In genomic region chr9:32589083-32589713, GRCh38 we compare ENCODE assay signal across 8 cellular contexts. TPM values are rescaled to one million over a fixed set of nuclear protein-coding genes. Genes with fewer than 3 reads are reported as not detected.
A peak's percentile ranks its signal among the peaks of the same experiment; 100 is the strongest.
DNase-seq lines count a peak whose midpoint lies in the region; ATAC-seq, FAIRE-seq and TF ChIP-seq lines count a peak whose summit lies in the region.

No MANE protein-coding gene starts in this region.

- H3K27ac ChIP-seq in RWPE2 (ENCODE audit: poor library complexity, severe bottlenecking), result no peak overlapping the region

- no peaks in the 10 kb centered on the region for H3K9me3 ChIP-seq in RWPE2 (ENCODE audit: severe bottlenecking)

- DNase-seq in AG08396 (ENCODE audit: low spot score) (peak; percentile 50), GM18507 (ENCODE audit: extremely low spot score, insufficient read length, low read depth) (no peak), HuH-7 (ENCODE audit: low spot score) (peak; percentile 39), RWPE2 (ENCODE audit: low spot score) (no peak), fibroblast of the aortic adventitia (ENCODE audit: low read depth) (peak; percentile 75), smooth muscle cell of the brain vasculature (ENCODE audit: low read depth, low spot score) (peak; percentile 12), lower leg skin (ENCODE audit: low spot score in 2 of 2) (no peak)

- H3K27me3 ChIP-seq in RWPE2 (ENCODE audit: insufficient read depth, poor library complexity, severe bottlenecking), result no peaks in the 10 kb centered on the region

- TF ChIP-seq POLR2A in lower leg skin (IDR thresholded peaks at IDR 0.05), result no peak

- ATAC-seq in RWPE2 (ENCODE audit: low read depth) (peak; percentile 73; the same call in 2 of the 3 replicates), HG03460 (IDR thresholded peaks at IDR 0.05; ENCODE audit: unreplicated experiment) (no peak)

- no peak overlapping the region for H3K4me3 ChIP-seq in RWPE2 (ENCODE audit: severe bottlenecking)
- H3K4me3 ChIP-seq in fibroblast of the aortic adventitia (ENCODE audit: low read depth, low read length), result no peak overlapping the region
- H3K4me3 ChIP-seq in lower leg skin (ENCODE audit: low read depth, poor library complexity, severe bottlenecking), result no peak overlapping the region

- no peaks in the 10 kb centered on the region for H3K36me3 ChIP-seq in RWPE2 (ENCODE audit: low read depth)

- peak; percentile 80 for TF ChIP-seq CTCF in RWPE2 (IDR thresholded peaks at IDR 0.05; ENCODE audit: poor library complexity, severe bottlenecking)
- peak; percentile 70 for TF ChIP-seq CTCF in fibroblast of the aortic adventitia (IDR thresholded peaks at IDR 0.05; ENCODE audit: insufficient read depth, low read length)
- TF ChIP-seq CTCF in lower leg skin (IDR thresholded peaks at IDR 0.05), result no peak

- H3K4me1 ChIP-seq in RWPE2 (ENCODE audit: insufficient read depth, poor library complexity, severe bottlenecking), result peaks cover 11% of the 10 kb centered on the region

- peak; percentile 79 for FAIRE-seq in GM18507 (lab: Jason Lieb, UNC)

- intact Hi-C loops in lower leg skin (cut with DNase I; ENCODE audit: low total_unique reads), result loop anchor here (5.0 kb wide), 1 partner anchor 378 kb away; no protein-coding TSS in a partner anchor

- WGBS in lower leg skin, 2 donors, result 50 to 57% methylated on average over 6 of the region's 6 CpGs

RNA-seq across cellular contexts. Expression of gene NDUFB6, which starts 16.2 kb away (rescaled TPM):
- total RNA-seq in fibroblast of the aortic adventitia (ENCODE audit: low replicate concordance), result 39.2 and 63.0 TPM in 2 replicates
- 10 to 100 TPM; 24.5 to 34.5 (median 26.4) TPM for total RNA-seq in lower leg skin

RNA-seq across cellular contexts. Expression of gene TOPORS, which starts 36.8 kb away (rescaled TPM):
- 19.7 and 40.6 TPM in 2 replicates for total RNA-seq in fibroblast of the aortic adventitia (ENCODE audit: low replicate concordance)
- 10 to 100 TPM; 18.1 to 21.5 (median 18.3) TPM for total RNA-seq in lower leg skin

RNA-seq across cellular contexts. Expression of gene SMIM27, which starts 37.1 kb away (rescaled TPM):
- total RNA-seq in fibroblast of the aortic adventitia (ENCODE audit: low replicate concordance), result 1.6 and 1.9 TPM in 2 replicates
- 1 to 10 TPM; 4.2 to 9.5 (median 7.0) TPM for total RNA-seq in lower leg skin

RNA-seq across cellular contexts. Expression of gene TAF1L, which starts 46.3 kb away (rescaled TPM):
- total RNA-seq in fibroblast of the aortic adventitia (ENCODE audit: low replicate concordance) (not detected in 2 replicates), lower leg skin (not detected)

Comparison
In these comparisons a context has a peak if more than half of its experiments do, and no peak if none do; other contexts are left out.
1. DNase-seq: peak in AG08396 (single experiment), HuH-7 (single experiment), fibroblast of the aortic adventitia (single experiment) and smooth muscle cell of the brain vasculature (single experiment); none in GM18507 (single experiment), RWPE2 (single experiment) and lower leg skin (0 of 2).
2. CTCF ChIP-seq: peak in RWPE2 (single experiment) and fibroblast of the aortic adventitia (single experiment); none in lower leg skin (0 of 3).